In the genomic region with DNA sequence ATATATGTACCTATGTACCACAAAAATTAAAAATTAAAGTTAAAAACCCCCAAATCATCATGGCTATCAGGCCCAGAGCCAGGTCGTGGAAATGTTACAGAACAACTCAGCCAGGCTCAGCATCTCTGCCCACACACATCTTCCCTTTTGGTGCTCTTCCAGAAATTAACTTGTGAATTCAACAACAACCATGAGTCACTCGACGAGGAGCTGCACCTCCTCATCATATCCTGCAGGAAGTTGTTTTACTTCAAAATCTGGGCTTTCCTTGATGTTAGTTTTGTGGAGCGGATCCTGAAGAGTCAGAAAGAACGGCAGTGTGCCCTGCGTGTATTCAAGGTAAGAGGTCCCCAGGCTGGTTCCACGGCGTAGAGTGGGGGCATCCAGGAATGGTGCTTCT, we compare ENCODE assay signal across 1 cellular context.
TF ChIP-seq lines count a peak whose summit lies in the region.

No MANE protein-coding gene starts in this region.

TF ChIP-seq in HepG2, 621 proteins besides CTCF, POLR2A, EP300 and RAD21:
- TF ChIP-seq FOSL2 (CRISPR knock-in tag; IDR thresholded peaks at IDR 0.05): 0 out of 2 replicates have a peak, but pooled peaks have one; percentile 11
- no peak for TF ChIP-seq HMG20A (CRISPR knock-in tag; IDR thresholded peaks at IDR 0.05; ENCODE audit: borderline replicate concordance)
